ENCODE assay signal across 10 cellular contexts in the genomic region with DNA sequence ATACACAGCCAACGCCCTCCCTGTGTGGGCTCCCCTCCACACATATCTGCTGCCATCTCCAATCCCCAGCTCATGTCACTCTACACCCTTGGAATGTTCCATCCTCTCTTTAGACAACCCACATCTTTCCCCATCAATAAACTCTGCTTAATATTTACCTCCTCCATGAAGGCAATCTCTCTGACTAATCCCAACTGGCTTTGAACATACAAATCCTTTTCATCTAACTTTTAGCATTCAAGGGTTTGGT.
"Had no signal": no experiment of that assay in that cellular context is flagged by ENCODE, and none has a peak within 500 bp of the region (broad histone marks: within the 10 kb centered on the region; RNA-seq: fewer than 3 reads in every experiment).

No MANE protein-coding gene starts in this region.

- DNase-seq: H9, HCEC 1CT, HFFc6, KG1 had no signal

- H3K4me3 ChIP-seq: GM23248, K562 had no signal

- H2AFZ ChIP-seq: GM23248 had no signal

- H3K4me3 Mint-ChIP-seq: H9, HFFc6 had no signal

- H3K9ac ChIP-seq: GM23248 had no signal

- H3K27ac Mint-ChIP-seq: H9, HFFc6 had no signal

- H3K9me3 Mint-ChIP-seq: H9, HFFc6 had no signal

- ATAC-seq: HepG2, K562 had no signal

- FAIRE-seq: H1, H54, HepG2, K562 had no signal

- H3K27ac ChIP-seq: GM23248, HL-60 had no signal
